19 cellular contexts compared by ENCODE assay signal in genomic region chr20:47292581-47292980, GRCh38.
DNase-seq lines count a peak whose midpoint lies in the region; ATAC-seq and TF ChIP-seq lines count a peak whose summit lies in the region.
"Had no signal": no experiment of that assay in that cellular context is flagged by ENCODE, and none has a peak within 500 bp of the region (broad histone marks: within the 10 kb centered on the region; RNA-seq: fewer than 3 reads in every experiment).

No MANE protein-coding gene starts in this region.

- H3F3A ChIP-seq in GM23338 (replicated peaks; ENCODE audit: low read depth), result peaks cover 36% of the 10 kb centered on the region

- H3K9me3 ChIP-seq in OCI-LY7 (ENCODE audit: low read length), result no peaks in the 10 kb centered on the region; the same call in 1 of the 2 replicates
- H3K9me3 ChIP-seq: BE2C had no signal

- no peak for TF ChIP-seq CTCF in GM23338 (conservative IDR thresholded peaks at IDR 0.05; ENCODE audit: low read depth in 2 of 2)
- no peak for TF ChIP-seq CTCF in WTC11 (IDR thresholded peaks at IDR 0.05)
- no peak for TF ChIP-seq CTCF in OCI-LY7 (conservative IDR thresholded peaks at IDR 0.05; ENCODE audit: low read length)

- BruUV-seq in OCI-LY7 (replicated peaks; lab: Mats Ljungman, UMichigan), result no TSS peak

- no peak overlapping the region for H3K4me3 Mint-ChIP-seq in activated naive CD4-positive, alpha-beta T cell treated with anti-CD3 and anti-CD28 coated beads for 36 hours
- H3K4me3 Mint-ChIP-seq in GM23338 (no peak overlapping the region), WTC11 (no peak overlapping the region)
- H3K4me3 Mint-ChIP-seq in stimulated activated naive B cell treated with anti-CD40 and anti-IgM and Interleukin-4, amounts not matched to agents 10 μg/mL and 1 μg/mL and 100 μg/mL, for 72 hours, result no peak overlapping the region
- H3K4me3 Mint-ChIP-seq: CD4-positive, CD25-positive, alpha-beta regulatory T cell; CD8-positive, alpha-beta memory T cell; IgD-negative memory B cell had no signal

- H3K27ac Mint-ChIP-seq in activated naive CD4-positive, alpha-beta T cell treated with anti-CD3 and anti-CD28 coated beads for 36 hours, result peak overlapping the region; percentile 30
- no peak overlapping the region for H3K27ac Mint-ChIP-seq in activated naive CD4-positive, alpha-beta T cell treated with anti-CD3 and anti-CD28 coated beads, Interleukin-2, amount 50 U/mL, for 72 hours
- H3K27ac Mint-ChIP-seq in GM23338 (0 out of 2 replicates have a peak overlapping the region, but pooled peaks have one; percentile 21), WTC11 (no peak overlapping the region)
- peak overlapping the region; percentile 37 for H3K27ac Mint-ChIP-seq in stimulated activated naive B cell treated with anti-CD40 and anti-IgM and Interleukin-4, amounts not matched to agents 10 μg/mL and 1 μg/mL and 100 μg/mL, for 72 hours
- H3K27ac Mint-ChIP-seq: IgD-negative memory B cell had no signal

- no peak overlapping the region for H3K4me3 ChIP-seq in GM23338
- H3K4me3 ChIP-seq in OCI-LY7 (ENCODE audit: low read depth, low read length, poor library complexity, severe bottlenecking), result no peak overlapping the region
- H3K4me3 ChIP-seq: GM23248 had no signal

- no peaks in the 10 kb centered on the region; the same call in 1 of the 2 replicates for H4K20me1 ChIP-seq in GM23338 (replicated peaks; ENCODE audit: insufficient read depth)
- no peaks in the 10 kb centered on the region for H4K20me1 ChIP-seq in OCI-LY7 (ENCODE audit: insufficient read depth, low read length)

- DNase-seq in activated naive CD4-positive, alpha-beta T cell treated with anti-CD3 and anti-CD28 coated beads for 36 hours, result no peak
- DNase-seq in activated naive CD4-positive, alpha-beta T cell treated with anti-CD3 and anti-CD28 coated beads, Interleukin-2, amount 50 U/mL, for 72 hours (ENCODE audit: low spot score in 2 of 2), result no peak
- DNase-seq in GM23338 (ENCODE audit: low spot score), result no peak
- DNase-seq in WTC11 (ENCODE audit: low spot score), result no peak
- no peak for DNase-seq in stimulated activated naive B cell treated with anti-CD40 and anti-IgM and Interleukin-4, amounts not matched to agents 10 μg/mL and 1 μg/mL and 100 μg/mL, for 72 hours
- DNase-seq in OCI-LY7 (ENCODE audit: low spot score), result no peak
- DNase-seq: BE2C; C1 segment of cervical spinal cord; CD4-positive, CD25-positive, alpha-beta regulatory T cell; CD8-positive, alpha-beta memory T cell; COR-L47; DMS 273 treated with DMSO at 0.1 percent for 48 hours; DMS53; DND-41; EL; GM23248; HCEC 1CT had no signal

- H3K27me3 ChIP-seq in GM23338 (ENCODE audit: insufficient read depth), result no peaks in the 10 kb centered on the region
- H3K27me3 ChIP-seq: BE2C had no signal

- H3K36me3 Mint-ChIP-seq in activated naive CD4-positive, alpha-beta T cell treated with anti-CD3 and anti-CD28 coated beads for 36 hours (ENCODE audit: low read depth), result peaks cover 34% of the 10 kb centered on the region
- H3K36me3 Mint-ChIP-seq in activated naive CD4-positive, alpha-beta T cell treated with anti-CD3 and anti-CD28 coated beads, Interleukin-2, amount 50 U/mL, for 72 hours, result peaks cover 11 to 23% of the 10 kb centered on the region in 2 donors
- H3K36me3 Mint-ChIP-seq in GM23338 (ENCODE audit: low read depth), result peaks cover 97% of the 10 kb centered on the region
- peaks cover 86% of the 10 kb centered on the region for H3K36me3 Mint-ChIP-seq in WTC11
- peaks cover 36 to 59% of the 10 kb centered on the region in 2 donors for H3K36me3 Mint-ChIP-seq in stimulated activated naive B cell treated with anti-CD40 and anti-IgM and Interleukin-4, amounts not matched to agents 10 μg/mL and 1 μg/mL and 100 μg/mL, for 72 hours

- H3K79me2 ChIP-seq in GM23338 (replicated peaks; ENCODE audit: insufficient read depth) (peaks cover 83% of the 10 kb centered on the region), OCI-LY7 (ENCODE audit: insufficient read depth, low read depth, low read length) (no peaks in the 10 kb centered on the region)

- intact Hi-C loops in activated naive CD4-positive, alpha-beta T cell treated with anti-CD3 and anti-CD28 coated beads for 36 hours (cut with micrococcal nuclease), result no loop called here
- intact Hi-C loops in OCI-LY7 (cut with micrococcal nuclease; ENCODE audit: unreplicated experiment), result no loop called here

- H3K36me3 ChIP-seq in GM23338 (ENCODE audit: insufficient read depth) (peaks cover 55% of the 10 kb centered on the region), OCI-LY7 (ENCODE audit: insufficient read depth, low read length) (peaks cover 94% of the 10 kb centered on the region)

- peaks cover 12% of the 10 kb centered on the region for H3K4me1 Mint-ChIP-seq in activated naive CD4-positive, alpha-beta T cell treated with anti-CD3 and anti-CD28 coated beads for 36 hours (ENCODE audit: low read depth)
- H3K4me1 Mint-ChIP-seq in GM23338, result peaks cover 8% of the 10 kb centered on the region
- peaks cover 28% of the 10 kb centered on the region for H3K4me1 Mint-ChIP-seq in WTC11
- peaks cover 2 to 14% of the 10 kb centered on the region in 2 donors for H3K4me1 Mint-ChIP-seq in stimulated activated naive B cell treated with anti-CD40 and anti-IgM and Interleukin-4, amounts not matched to agents 10 μg/mL and 1 μg/mL and 100 μg/mL, for 72 hours

- no peak for ATAC-seq in activated naive CD4-positive, alpha-beta T cell treated with anti-CD3 and anti-CD28 coated beads, Interleukin-2, amount 50 U/mL, for 72 hours
- no peak for ATAC-seq in GM23338
- ATAC-seq in WTC11, result no peak; the same call in 1 of the 2 replicates
- no peak for ATAC-seq in stimulated activated naive B cell treated with anti-CD40 and anti-IgM and Interleukin-4, amounts not matched to agents 10 μg/mL and 1 μg/mL and 100 μg/mL, for 72 hours (replicated peaks)
- ATAC-seq in HG03039 (IDR thresholded peaks at IDR 0.05; ENCODE audit: unreplicated experiment), result no peak

- H3K4me1 ChIP-seq in GM23338 (ENCODE audit: insufficient read depth) (peaks cover 14% of the 10 kb centered on the region), OCI-LY7 (ENCODE audit: insufficient read depth, low read length, poor library complexity, severe bottlenecking) (no peaks in the 10 kb centered on the region)
- H3K4me1 ChIP-seq: BE2C had no signal

- POLR2A ChIA-PET in WTC11 (lab: Charles Lee), result no interaction called here
- POLR2A ChIA-PET in OCI-LY7 (lab: Charles Lee), result no interaction called here

- CTCF ChIA-PET in activated naive CD4-positive, alpha-beta T cell treated with anti-CD3 and anti-CD28 coated beads for 36 hours (lab: Charles Lee), result interaction anchor here (1.1 kb wide), 1 partner anchor 91 kb away, joined by 3 read pairs; no protein-coding TSS in a partner anchor
- CTCF ChIA-PET in WTC11 (lab: Charles Lee) (interaction anchor here (1.6 kb wide), 1 partner anchor 19 kb away, joined by 4 read pairs; no protein-coding TSS in a partner anchor), OCI-LY7 (lab: Charles Lee; ENCODE audit: unreplicated experiment) (interaction anchor here (0.6 to 1.2 kb wide), 2 partner anchors 17 to 786 kb away, joined by 3 read pairs; no protein-coding TSS in a partner anchor)

- no peaks in the 10 kb centered on the region for H3K27me3 Mint-ChIP-seq in activated naive CD4-positive, alpha-beta T cell treated with anti-CD3 and anti-CD28 coated beads for 36 hours (ENCODE audit: low read depth)
- peaks cover 6% of the 10 kb centered on the region for H3K27me3 Mint-ChIP-seq in GM23338 (ENCODE audit: insufficient read depth, low read depth, poor library complexity)
- H3K27me3 Mint-ChIP-seq in WTC11 (ENCODE audit: low read depth), result no peaks in the 10 kb centered on the region
- no peaks in the 10 kb centered on the region for H3K27me3 Mint-ChIP-seq in stimulated activated naive B cell treated with anti-CD40 and anti-IgM and Interleukin-4, amounts not matched to agents 10 μg/mL and 1 μg/mL and 100 μg/mL, for 72 hours
- H3K27me3 Mint-ChIP-seq: CD4-positive, CD25-positive, alpha-beta regulatory T cell; CD8-positive, alpha-beta memory T cell; IgD-negative memory B cell had no signal

- H3K9me2 ChIP-seq in GM23338 (ENCODE audit: insufficient read depth), result no peaks in the 10 kb centered on the region
- no peaks in the 10 kb centered on the region for H3K9me2 ChIP-seq in OCI-LY7 (ENCODE audit: insufficient read depth, low read length)

- H3K27ac ChIP-seq in GM23338 (ENCODE audit: low read depth), result 0 out of 2 replicates have a peak overlapping the region, but pooled peaks have one; percentile 34
- H3K27ac ChIP-seq in OCI-LY7 (ENCODE audit: low read depth, low read length, poor library complexity, severe bottlenecking), result no peak overlapping the region
- H3K27ac ChIP-seq: GM23248 had no signal

- no peak overlapping the region for H2AFZ ChIP-seq in GM23338
- no peak overlapping the region for H2AFZ ChIP-seq in OCI-LY7 (ENCODE audit: low read length)
- H2AFZ ChIP-seq: GM23248 had no signal

- no peaks in the 10 kb centered on the region for H3K9me3 Mint-ChIP-seq in activated naive CD4-positive, alpha-beta T cell treated with anti-CD3 and anti-CD28 coated beads for 36 hours
- no peaks in the 10 kb centered on the region for H3K9me3 Mint-ChIP-seq in activated naive CD4-positive, alpha-beta T cell treated with anti-CD3 and anti-CD28 coated beads, Interleukin-2, amount 50 U/mL, for 72 hours
- H3K9me3 Mint-ChIP-seq in GM23338 (no peaks in the 10 kb centered on the region; the same call in 2 of the 3 replicates), WTC11 (no peaks in the 10 kb centered on the region)
- no peaks in the 10 kb centered on the region for H3K9me3 Mint-ChIP-seq in stimulated activated naive B cell treated with anti-CD40 and anti-IgM and Interleukin-4, amounts not matched to agents 10 μg/mL and 1 μg/mL and 100 μg/mL, for 72 hours
- H3K9me3 Mint-ChIP-seq: CD4-positive, CD25-positive, alpha-beta regulatory T cell; CD8-positive, alpha-beta memory T cell; IgD-negative memory B cell had no signal

- no peak overlapping the region for H3K4me2 ChIP-seq in GM23338
- H3K4me2 ChIP-seq in OCI-LY7 (ENCODE audit: low read length), result no peak overlapping the region

TF ChIP-seq in GM23338, 12 proteins besides CTCF, POLR2A, EP300 and RAD21 (continues in another document):
- no peak for TF ChIP-seq POLR2AphosphoS5 (IDR thresholded peaks at IDR 0.05; ENCODE audit: low read depth)
- TF ChIP-seq ZNF114 (CRISPR knock-in tag; IDR thresholded peaks at IDR 0.05), result no peak

TF ChIP-seq in WTC11, 78 proteins besides CTCF, POLR2A, EP300 and RAD21 (continues in another document):
- TF ChIP-seq, protein P1, sequence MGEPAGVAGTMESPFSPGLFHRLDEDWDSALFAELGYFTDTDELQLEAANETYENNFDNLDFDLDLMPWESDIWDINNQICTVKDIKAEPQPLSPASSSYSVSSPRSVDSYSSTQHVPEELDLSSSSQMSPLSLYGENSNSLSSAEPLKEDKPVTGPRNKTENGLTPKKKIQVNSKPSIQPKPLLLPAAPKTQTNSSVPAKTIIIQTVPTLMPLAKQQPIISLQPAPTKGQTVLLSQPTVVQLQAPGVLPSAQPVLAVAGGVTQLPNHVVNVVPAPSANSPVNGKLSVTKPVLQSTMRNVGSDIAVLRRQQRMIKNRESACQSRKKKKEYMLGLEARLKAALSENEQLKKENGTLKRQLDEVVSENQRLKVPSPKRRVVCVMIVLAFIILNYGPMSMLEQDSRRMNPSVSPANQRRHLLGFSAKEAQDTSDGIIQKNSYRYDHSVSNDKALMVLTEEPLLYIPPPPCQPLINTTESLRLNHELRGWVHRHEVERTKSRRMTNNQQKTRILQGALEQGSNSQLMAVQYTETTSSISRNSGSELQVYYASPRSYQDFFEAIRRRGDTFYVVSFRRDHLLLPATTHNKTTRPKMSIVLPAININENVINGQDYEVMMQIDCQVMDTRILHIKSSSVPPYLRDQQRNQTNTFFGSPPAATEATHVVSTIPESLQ (CRISPR knock-in tag; IDR thresholded peaks at IDR 0.05), result no peak

Comparison
In these comparisons a context has a peak if more than half of its experiments do, and no peak if none do; other contexts are left out.
1. H3K27ac Mint-ChIP-seq: peak in activated naive CD4-positive, alpha-beta T cell treated with anti-CD3 and anti-CD28 coated beads for 36 hours (single experiment), GM23338 (single experiment) and stimulated activated naive B cell treated with anti-CD40 and anti-IgM and Interleukin-4, amounts not matched to agents 10 μg/mL and 1 μg/mL and 100 μg/mL, for 72 hours (single experiment); none in activated naive CD4-positive, alpha-beta T cell treated with anti-CD3 and anti-CD28 coated beads, Interleukin-2, amount 50 U/mL, for 72 hours (0 of 2) and WTC11 (single experiment).